10 cellular contexts compared by ENCODE assay signal in genomic region chr15:65773386-65774111, GRCh38. TPM values are rescaled to one million over a fixed set of nuclear protein-coding genes. Genes with fewer than 3 reads are reported as not detected.
DNase-seq lines count a peak whose midpoint lies in the region; ATAC-seq lines count a peak whose summit lies in the region.
"Had no signal": no experiment of that assay in that cellular context is flagged by ENCODE, and none has a peak within 500 bp of the region (broad histone marks: within the 10 kb centered on the region; RNA-seq: fewer than 3 reads in every experiment).

No MANE protein-coding gene starts in this region.

- intact Hi-C loops in activated T-helper 2 cell treated with anti-CD3 and anti-CD28 coated beads, Interferon-gamma antibody, Interleukin-2, Interleukin-4, amounts not matched to agents 10 μg/mL and 5 μg/mL and 100 μg/mL, durations not matched to agents 14 hours and 24 hours and 36 hours (cut with micrococcal nuclease), result no loop called here

- H3K9me3 ChIP-seq in BLaER1 treated with 17β-estradiol and CSF1 and Interleukin-3, amounts not matched to agents 10 nM and 100 nM (replicated peaks in 1 of 11), result no peaks in the 10 kb centered on the region

- H3K4me1 Mint-ChIP-seq in activated T-helper 2 cell treated with anti-CD3 and anti-CD28 coated beads, Interferon-gamma antibody, Interleukin-2, Interleukin-4, amounts not matched to agents 10 μg/mL and 5 μg/mL and 100 μg/mL, durations not matched to agents 14 hours and 24 hours and 36 hours (ENCODE audit: low read depth), result peaks cover 27% of the 10 kb centered on the region

- H3K4me2 ChIP-seq in BLaER1 treated with 17β-estradiol and CSF1 and Interleukin-3, amounts not matched to agents 10 nM and 100 nM, result peak overlapping the region in 9 of 11 experiments; percentile 14 to 51 (median 29); a peak in 14 of 22 replicates

- no peaks in the 10 kb centered on the region for H3K27me3 ChIP-seq in BLaER1 treated with 17β-estradiol and CSF1 and Interleukin-3, amounts not matched to agents 10 nM and 100 nM

- H3K36me3 Mint-ChIP-seq in activated T-helper 2 cell treated with anti-CD3 and anti-CD28 coated beads, Interferon-gamma antibody, Interleukin-2, Interleukin-4, amounts not matched to agents 10 μg/mL and 5 μg/mL and 100 μg/mL, durations not matched to agents 14 hours and 24 hours and 36 hours (ENCODE audit: low read depth), result peaks cover 40% of the 10 kb centered on the region

- ATAC-seq in GM18858 (IDR thresholded peaks at IDR 0.05; ENCODE audit: unreplicated experiment), result peak; percentile 55
- peak; percentile 45 for ATAC-seq in HG03175 (IDR thresholded peaks at IDR 0.05; ENCODE audit: unreplicated experiment)
- ATAC-seq in HG02588 (IDR thresholded peaks at IDR 0.05; ENCODE audit: unreplicated experiment), result no peak
- no peak for ATAC-seq in GM21381 (IDR thresholded peaks at IDR 0.05; ENCODE audit: unreplicated experiment)

- no peaks in the 10 kb centered on the region for H3K27me3 Mint-ChIP-seq in activated T-helper 2 cell treated with anti-CD3 and anti-CD28 coated beads, Interferon-gamma antibody, Interleukin-2, Interleukin-4, amounts not matched to agents 10 μg/mL and 5 μg/mL and 100 μg/mL, durations not matched to agents 14 hours and 24 hours and 36 hours (ENCODE audit: low read depth)

- no peak overlapping the region for H3K4me3 Mint-ChIP-seq in activated T-helper 2 cell treated with anti-CD3 and anti-CD28 coated beads, Interferon-gamma antibody, Interleukin-2, Interleukin-4, amounts not matched to agents 10 μg/mL and 5 μg/mL and 100 μg/mL, durations not matched to agents 14 hours and 24 hours and 36 hours (ENCODE audit: low read depth)

- peak overlapping the region; percentile 50 for H3K27ac Mint-ChIP-seq in activated T-helper 2 cell treated with anti-CD3 and anti-CD28 coated beads, Interferon-gamma antibody, Interleukin-2, Interleukin-4, amounts not matched to agents 10 μg/mL and 5 μg/mL and 100 μg/mL, durations not matched to agents 14 hours and 24 hours and 36 hours

- peaks cover 0 to 13% (median 0%) of the 10 kb centered on the region in 11 experiments; a peak in 5 of 22 replicates for H3K36me3 ChIP-seq in BLaER1 treated with 17β-estradiol and CSF1 and Interleukin-3, amounts not matched to agents 10 nM and 100 nM

- peaks cover 0 to 64% (median 21%) of the 10 kb centered on the region in 11 experiments; a peak in 10 of 22 replicates for H4K20me1 ChIP-seq in BLaER1 treated with 17β-estradiol and CSF1 and Interleukin-3, amounts not matched to agents 10 nM and 100 nM

- peaks cover 24 to 48% (median 35%) of the 10 kb centered on the region in 10 experiments for H3K4me1 ChIP-seq in BLaER1 treated with 17β-estradiol and CSF1 and Interleukin-3, amounts not matched to agents 10 nM and 100 nM

- no peaks in the 10 kb centered on the region for H3K9me3 Mint-ChIP-seq in activated T-helper 2 cell treated with anti-CD3 and anti-CD28 coated beads, Interferon-gamma antibody, Interleukin-2, Interleukin-4, amounts not matched to agents 10 μg/mL and 5 μg/mL and 100 μg/mL, durations not matched to agents 14 hours and 24 hours and 36 hours

- H3K27ac ChIP-seq in BLaER1 treated with 17β-estradiol and CSF1 and Interleukin-3, amounts not matched to agents 10 nM and 100 nM, result no peak overlapping the region

- no peak overlapping the region for H3K9ac ChIP-seq in BLaER1 treated with 17β-estradiol and CSF1 and Interleukin-3, amounts not matched to agents 10 nM and 100 nM

- no peak overlapping the region for H3K4me3 ChIP-seq in BLaER1 treated with 17β-estradiol and CSF1 and Interleukin-3, amounts not matched to agents 10 nM and 100 nM

- DNase-seq in activated T-helper 2 cell treated with anti-CD3 and anti-CD28 coated beads, Interferon-gamma antibody, Interleukin-2, Interleukin-4, amounts not matched to agents 10 μg/mL and 5 μg/mL and 100 μg/mL, durations not matched to agents 14 hours and 24 hours and 36 hours (ENCODE audit: low spot score), result no peak
- no peak for DNase-seq in stimulated activated CD4-positive, alpha-beta T cell treated with anti-CD3 and anti-CD28 coated beads, Interleukin-2, amount 100 ng/mL, for 48 hours
- no peak for DNase-seq in OCI-M2 (lab: John Stamatoyannopoulos, UW; ENCODE audit: unreplicated experiment)
- DNase-seq: activated effector memory CD4-positive, alpha-beta T cell treated with Interleukin-2 at 50 U/mL for 16 hours; NCI-H1092 had no signal

RNA-seq across cellular contexts. Expression of gene DENND4A, which starts 18.5 kb away (rescaled TPM):
- 62.3 and 65.8 TPM in 2 replicates for total RNA-seq in activated T-helper 2 cell treated with anti-CD3 and anti-CD28 coated beads, Interferon-gamma antibody, Interleukin-2, Interleukin-4, amounts not matched to agents 10 μg/mL and 5 μg/mL and 100 μg/mL, durations not matched to agents 14 hours and 24 hours and 36 hours

Comparison
In these comparisons a context has a peak if more than half of its experiments do, and no peak if none do; other contexts are left out.
1. ATAC-seq: peak in GM18858 (single experiment) and HG03175 (single experiment); none in HG02588 (single experiment) and GM21381 (single experiment).